In the genomic region with DNA sequence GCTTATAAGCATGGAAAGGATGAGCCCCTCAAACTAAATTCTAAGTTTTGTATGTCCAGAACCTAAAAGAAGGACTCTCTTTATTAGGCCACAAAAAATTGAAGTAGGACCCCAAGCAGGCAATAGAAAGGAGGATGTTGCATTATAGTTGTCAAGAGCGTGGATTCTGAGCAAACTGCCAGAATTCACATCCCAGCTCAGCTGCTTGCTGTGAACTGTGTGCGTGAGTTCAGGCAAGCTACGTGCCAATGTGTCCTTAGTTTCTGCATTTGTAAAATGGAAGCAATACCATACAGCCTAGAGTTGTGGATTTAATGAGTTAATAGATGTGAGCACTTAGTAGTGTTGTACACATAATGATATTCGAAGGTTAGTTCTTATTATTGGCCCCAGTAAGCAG, we compare ENCODE assay signal across 34 cellular contexts.
"Had no signal": no experiment of that assay in that cellular context is flagged by ENCODE, and none has a peak within 500 bp of the region (broad histone marks: within the 10 kb centered on the region; RNA-seq: fewer than 3 reads in every experiment).

No MANE protein-coding gene starts in this region.

- H3K27me3 ChIP-seq: adrenal gland, body of pancreas, brain microvascular endothelial cell, breast epithelium had no signal

- H3K4me1 ChIP-seq: adrenal gland, body of pancreas, breast epithelium had no signal

- DNase-seq: activated B cell treated with CpG ODN at 0.5 μM for 24 hours; activated CD4-positive, alpha-beta memory T cell treated with anti-CD3 and anti-CD28 coated beads for 36 hours; activated CD4-positive, alpha-beta T cell treated with anti-CD3 and anti-CD28 coated beads for 4 hours; activated CD4-positive, alpha-beta T cell treated with anti-CD3 and anti-CD28 coated beads, Interleukin-2, amount 10 ng/mL, durations not matched to agents 24 days and 14 days; activated CD4-positive, alpha-beta T cell treated with anti-CD3 and anti-CD28 coated beads, Interleukin-2, amount 50 U/mL, for 1 hour; activated CD4-positive, alpha-beta T cell treated with anti-CD3 and anti-CD28 coated beads, Interleukin-2, amount 50 U/mL, for 4 hours; activated CD4-positive, CD25-positive, alpha-beta regulatory T cell treated with anti-CD3 and anti-CD28 coated beads, Interleukin-2, amount 50 U/mL, for 72 hours; activated CD8-positive, alpha-beta memory T cell treated with anti-CD3 and anti-CD28 coated beads, Interleukin-2, amount 50 U/mL, for 4 hours; activated CD8-positive, alpha-beta T cell treated with anti-CD3 and anti-CD28 coated beads for 36 hours; activated effector memory CD4-positive, alpha-beta T cell treated with anti-CD3 and anti-CD28 coated beads, Interleukin-2, amount 50 U/mL, for 16 hours; activated gamma-delta T cell treated with Interleukin-2 at 50 U/mL for 16 hours; activated naive CD4-positive, alpha-beta T cell; activated naive CD4-positive, alpha-beta T cell treated with anti-CD3 and anti-CD28 coated beads for 36 hours; activated naive CD4-positive, alpha-beta T cell treated with anti-CD3 and anti-CD28 coated beads, Interleukin-2, amount 50 U/mL, for 16 hours; activated naive CD8-positive, alpha-beta T cell treated with anti-CD3 and anti-CD28 coated beads for 36 hours; activated T-cell treated with anti-CD3 and anti-CD28 coated beads for 4 hours; activated T-cell treated with anti-CD3 and anti-CD28 coated beads, Interleukin-2, amount 50 U/mL, for 1 hour; activated T-cell treated with anti-CD3 and anti-CD28 coated beads, Interleukin-2, amount 50 U/mL, for 4 hours; activated T-cell treated with anti-CD3 and anti-CD28 coated beads, Interleukin-2, amount 50 U/mL, for 72 hours; adrenal gland; amniotic stem cell; aorta; body of pancreas; brain microvascular endothelial cell; cerebellar nuclear complex; T-cell; T-helper 17 cell; T1000 had no signal

- H3K9me3 ChIP-seq: adrenal gland, body of pancreas, breast epithelium had no signal

- H3K27ac ChIP-seq: adrenal gland, body of pancreas, brain microvascular endothelial cell, breast epithelium, VCaP had no signal

- H3K27me3 Mint-ChIP-seq: activated B cell treated with CpG ODN at 0.5 μM for 24 hours; activated CD4-positive, alpha-beta memory T cell treated with anti-CD3 and anti-CD28 coated beads for 36 hours; activated CD4-positive, alpha-beta T cell treated with anti-CD3 and anti-CD28 coated beads, Interleukin-2, amount 10 ng/mL, durations not matched to agents 24 days and 14 days; activated CD8-positive, alpha-beta T cell treated with anti-CD3 and anti-CD28 coated beads for 36 hours; activated naive CD8-positive, alpha-beta T cell treated with anti-CD3 and anti-CD28 coated beads for 36 hours; activated T-helper 17 cell treated with anti-CD3 and anti-CD28 coated beads, Interleukin-2, amount 50 U/mL, for 72 hours; central memory CD8-positive, alpha-beta T cell; T-cell; T-helper 17 cell had no signal

- H3K4me3 ChIP-seq: adrenal gland, body of pancreas, breast epithelium had no signal

- H3K9me3 Mint-ChIP-seq: activated B cell treated with CpG ODN at 0.5 μM for 24 hours; activated CD4-positive, alpha-beta memory T cell treated with anti-CD3 and anti-CD28 coated beads for 36 hours; activated CD4-positive, alpha-beta T cell treated with anti-CD3 and anti-CD28 coated beads, Interleukin-2, amount 10 ng/mL, durations not matched to agents 24 days and 14 days; activated CD8-positive, alpha-beta T cell treated with anti-CD3 and anti-CD28 coated beads for 36 hours; activated naive CD4-positive, alpha-beta T cell treated with anti-CD3 and anti-CD28 coated beads for 36 hours; activated naive CD4-positive, alpha-beta T cell treated with anti-CD3 and anti-CD28 coated beads, Interleukin-2, amount 50 U/mL, for 72 hours; activated naive CD8-positive, alpha-beta T cell treated with anti-CD3 and anti-CD28 coated beads for 36 hours; activated T-cell treated with anti-CD3 and anti-CD28 coated beads, Interleukin-2, amount 50 U/mL, for 4 hours; activated T-cell treated with anti-CD3 and anti-CD28 coated beads, Interleukin-2, amount 50 U/mL, for 72 hours; activated T-helper 1 cell treated with anti-CD3 and anti-CD28 coated beads, Interleukin-12 subunit alpha, Interleukin-12 subunit beta, Interleukin-2, Interleukin-4 antibody, amounts not matched to agents 30 ng/mL and 10 ng/mL and 1 ng/mL, durations not matched to agents 14 hours and 24 hours and 36 hours; activated T-helper 17 cell treated with anti-CD3 and anti-CD28 coated beads, Interleukin-2, amount 50 U/mL, for 72 hours; central memory CD8-positive, alpha-beta T cell; T-cell had no signal

- H3K36me3 ChIP-seq: adrenal gland, brain microvascular endothelial cell, breast epithelium had no signal

- ATAC-seq: activated CD8-positive, alpha-beta T cell treated with anti-CD3 and anti-CD28 coated beads for 36 hours; activated naive CD4-positive, alpha-beta T cell treated with anti-CD3 and anti-CD28 coated beads, Interleukin-2, amount 50 U/mL, for 72 hours; activated T-cell treated with anti-CD3 and anti-CD28 coated beads, Interleukin-2, amount 50 U/mL, for 4 hours; activated T-cell treated with anti-CD3 and anti-CD28 coated beads, Interleukin-2, amount 50 U/mL, for 72 hours; activated T-helper 17 cell treated with anti-CD3 and anti-CD28 coated beads, Interleukin-2, amount 50 U/mL, for 72 hours; body of pancreas; T-cell; T-helper 17 cell had no signal

- H3K27ac Mint-ChIP-seq: activated B cell treated with CpG ODN at 0.5 μM for 24 hours; activated CD4-positive, alpha-beta memory T cell treated with anti-CD3 and anti-CD28 coated beads for 36 hours; activated CD4-positive, alpha-beta T cell treated with anti-CD3 and anti-CD28 coated beads, Interleukin-2, amount 10 ng/mL, durations not matched to agents 24 days and 14 days; activated CD8-positive, alpha-beta T cell treated with anti-CD3 and anti-CD28 coated beads for 36 hours; activated naive CD4-positive, alpha-beta T cell treated with anti-CD3 and anti-CD28 coated beads for 36 hours; activated naive CD4-positive, alpha-beta T cell treated with anti-CD3 and anti-CD28 coated beads, Interleukin-2, amount 50 U/mL, for 72 hours; activated naive CD8-positive, alpha-beta T cell treated with anti-CD3 and anti-CD28 coated beads for 36 hours; activated T-cell treated with anti-CD3 and anti-CD28 coated beads, Interleukin-2, amount 50 U/mL, for 72 hours; activated T-helper 1 cell treated with anti-CD3 and anti-CD28 coated beads, Interleukin-12 subunit alpha, Interleukin-12 subunit beta, Interleukin-2, Interleukin-4 antibody, amounts not matched to agents 30 ng/mL and 10 ng/mL and 1 ng/mL, durations not matched to agents 14 hours and 24 hours and 36 hours; activated T-helper 17 cell treated with anti-CD3 and anti-CD28 coated beads, Interleukin-2, amount 50 U/mL, for 72 hours; T-cell; T-helper 17 cell had no signal

- H3K4me3 Mint-ChIP-seq: activated B cell treated with CpG ODN at 0.5 μM for 24 hours; activated CD4-positive, alpha-beta memory T cell treated with anti-CD3 and anti-CD28 coated beads for 36 hours; activated CD4-positive, alpha-beta T cell treated with anti-CD3 and anti-CD28 coated beads, Interleukin-2, amount 10 ng/mL, durations not matched to agents 24 days and 14 days; activated CD8-positive, alpha-beta T cell treated with anti-CD3 and anti-CD28 coated beads for 36 hours; activated naive CD4-positive, alpha-beta T cell treated with anti-CD3 and anti-CD28 coated beads for 36 hours; activated naive CD8-positive, alpha-beta T cell treated with anti-CD3 and anti-CD28 coated beads for 36 hours; activated T-cell treated with anti-CD3 and anti-CD28 coated beads, Interleukin-2, amount 50 U/mL, for 4 hours; activated T-cell treated with anti-CD3 and anti-CD28 coated beads, Interleukin-2, amount 50 U/mL, for 72 hours; activated T-helper 1 cell treated with anti-CD3 and anti-CD28 coated beads, Interleukin-12 subunit alpha, Interleukin-12 subunit beta, Interleukin-2, Interleukin-4 antibody, amounts not matched to agents 30 ng/mL and 10 ng/mL and 1 ng/mL, durations not matched to agents 14 hours and 24 hours and 36 hours; activated T-helper 17 cell treated with anti-CD3 and anti-CD28 coated beads, Interleukin-2, amount 50 U/mL, for 72 hours; central memory CD8-positive, alpha-beta T cell; T-cell; T-helper 17 cell had no signal

- H3K4me1 Mint-ChIP-seq: activated B cell treated with CpG ODN at 0.5 μM for 24 hours; activated CD4-positive, alpha-beta T cell treated with anti-CD3 and anti-CD28 coated beads, Interleukin-2, amount 10 ng/mL, durations not matched to agents 24 days and 14 days; activated naive CD8-positive, alpha-beta T cell treated with anti-CD3 and anti-CD28 coated beads for 36 hours; activated T-helper 17 cell treated with anti-CD3 and anti-CD28 coated beads, Interleukin-2, amount 50 U/mL, for 72 hours; central memory CD8-positive, alpha-beta T cell; T-cell had no signal

- H3K36me3 Mint-ChIP-seq: activated CD4-positive, alpha-beta memory T cell treated with anti-CD3 and anti-CD28 coated beads for 36 hours; activated naive CD4-positive, alpha-beta T cell treated with anti-CD3 and anti-CD28 coated beads, Interleukin-2, amount 50 U/mL, for 72 hours; activated naive CD8-positive, alpha-beta T cell treated with anti-CD3 and anti-CD28 coated beads for 36 hours; T-cell had no signal
